Comparison of ENCODE assay signal across 2 cellular contexts in genomic region chr20:58864346-58864745, GRCh38.
TF ChIP-seq lines count a peak whose summit lies in the region.

No MANE protein-coding gene starts in this region.

TF ChIP-seq in IMR-90, 13 proteins besides CTCF, POLR2A, EP300 and RAD21 (continued from another document):
- TF ChIP-seq SMC3 (IDR thresholded peaks at IDR 0.05; ENCODE audit: low read depth, low read length) (no peak), MAZ (IDR thresholded peaks at IDR 0.05; ENCODE audit: borderline replicate concordance, low read depth, low read length) (no peak), USF2 (IDR thresholded peaks at IDR 0.05; ENCODE audit: low read depth, low read length) (no peak), NFE2L2 (IDR thresholded peaks at IDR 0.05; ENCODE audit: low read depth, low read length) (no peak), BHLHE40 (IDR thresholded peaks at IDR 0.05; ENCODE audit: low read depth, low read length) (no peak), CHD1 (IDR thresholded peaks at IDR 0.05; ENCODE audit: low read depth, low read length) (no peak), FOS (IDR thresholded peaks at IDR 0.05; ENCODE audit: low read depth, low read length) (no peak), ELK1 (IDR thresholded peaks at IDR 0.05; ENCODE audit: borderline replicate concordance, low read depth, low read length) (no peak), RFX5 (IDR thresholded peaks at IDR 0.05; ENCODE audit: low read depth, low read length) (no peak)
TF ChIP-seq in IMR-90: peak in this region for 0.

TF ChIP-seq in neural cell, 6 proteins besides CTCF, POLR2A, EP300 and RAD21 (continued from another document):
- TF ChIP-seq MXI1 (conservative IDR thresholded peaks at IDR 0.05; ENCODE audit: poor library complexity, severe bottlenecking) (no peak), TAF1 (IDR thresholded peaks at IDR 0.05; ENCODE audit: low read depth) (no peak), REST (IDR thresholded peaks at IDR 0.05; ENCODE audit: borderline replicate concordance) (no peak), POLR2AphosphoS5 (IDR thresholded peaks at IDR 0.05) (no peak)
TF ChIP-seq in neural cell: peak in this region for 1.
